In genomic region chr3:66383023-66383422, GRCh38 we compare ENCODE assay signal across 15 cellular contexts.
DNase-seq lines count a peak whose midpoint lies in the region; ATAC-seq and TF ChIP-seq lines count a peak whose summit lies in the region.
"Had no signal": no experiment of that assay in that cellular context is flagged by ENCODE, and none has a peak within 500 bp of the region (broad histone marks: within the 10 kb centered on the region; RNA-seq: fewer than 3 reads in every experiment).

No MANE protein-coding gene starts in this region.

- WGBS in neuronal stem cell (ENCODE audit: extremely low coverage in 2 of 2, insufficient read length in 2 of 2, insufficient replicate concordance in 1 of 2), 2 donors = no CpG with 5 or more reads among the region's 18 CpGs
- 97 to 100% (median 98%) methylated on average over 13 to 18 of the region's 18 CpGs for WGBS in adrenal gland, 4 donors

- peak overlapping the region; percentile 85 for H3K14ac ChIP-seq in neuronal stem cell (ENCODE audit: low read length)

- TF ChIP-seq POLR2A in vagina (IDR thresholded peaks at IDR 0.05) = no peak
- no peak for TF ChIP-seq POLR2A in adrenal gland (IDR thresholded peaks at IDR 0.05)

- H3K36me3 ChIP-seq in neuronal stem cell (replicated peaks in 1 of 2; ENCODE audit: control insufficient read depth in 2 of 2, insufficient read depth in 2 of 2, low read length in 2 of 2) (peaks cover 76 to 98% of the 10 kb centered on the region in 2 donors), vagina (peaks cover 0 to 78% of the 10 kb centered on the region in 2 donors), adrenal gland (replicated peaks in 1 of 2) (peaks cover 0 to 50% of the 10 kb centered on the region in 2 donors)

- intact Hi-C loops in natural killer cell (cut with micrococcal nuclease) (no loop called here), vagina (cut with DNase I) (no loop called here), adrenal gland (cut with DNase I) (no loop called here)

- H3K18ac ChIP-seq in neuronal stem cell (ENCODE audit: low read length) = peak overlapping the region; percentile 73

- H2BK120ac ChIP-seq in neuronal stem cell (ENCODE audit: low read depth, low read length) = no peak overlapping the region

- no peak overlapping the region for H2BK5ac ChIP-seq in neuronal stem cell (ENCODE audit: low read length)

- peak overlapping the region in 1 of 2 donors; percentile 32 for H3K4me3 ChIP-seq in neuronal stem cell (ENCODE audit: low read length in 2 of 2)
- H3K4me3 ChIP-seq in vagina = no peak overlapping the region
- no peak overlapping the region for H3K4me3 ChIP-seq in adrenal gland
- H3K4me3 ChIP-seq: BLaER1 treated with 17β-estradiol and CSF1 and Interleukin-3, amounts not matched to agents 10 nM and 100 nM; GM23248 had no signal

- no peaks in the 10 kb centered on the region for H3K9me3 Mint-ChIP-seq in natural killer cell treated with Interleukin-12 subunit alpha and Interleukin-12 subunit beta and Interleukin-15 and Interleukin-18, amount 100 ng/mL, for 72 hours
- H3K9me3 Mint-ChIP-seq in natural killer cell (peaks cover 0 to under 1% of the 10 kb centered on the region in 2 donors), nephron progenitor cell (peaks cover 24% of the 10 kb centered on the region)
- H3K9me3 Mint-ChIP-seq: CD4-positive, CD25-positive, alpha-beta regulatory T cell; H9 had no signal

- H2BK12ac ChIP-seq in neuronal stem cell (ENCODE audit: low read length) = no peak overlapping the region

- H2AFZ ChIP-seq in neuronal stem cell (ENCODE audit: low read length) = no peak overlapping the region
- H2AFZ ChIP-seq: GM23248 had no signal

- H4K8ac ChIP-seq in neuronal stem cell (ENCODE audit: low read depth, low read length) = peak overlapping the region; percentile 19

- H3K79me1 ChIP-seq in neuronal stem cell (ENCODE audit: low read depth, low read length) = peaks cover 8% of the 10 kb centered on the region

- H3K4me1 ChIP-seq in neuronal stem cell (ENCODE audit: control insufficient read depth in 2 of 2, insufficient read depth in 1 of 2, low read depth in 1 of 2, low read length in 2 of 2) = peaks cover 0 to 4% of the 10 kb centered on the region in 2 donors
- H3K4me1 ChIP-seq in vagina = no peaks in the 10 kb centered on the region
- no peaks in the 10 kb centered on the region for H3K4me1 ChIP-seq in adrenal gland (replicated peaks in 1 of 2)

- H3K27me3 Mint-ChIP-seq in natural killer cell treated with Interleukin-12 subunit alpha and Interleukin-12 subunit beta and Interleukin-15 and Interleukin-18, amount 100 ng/mL, for 72 hours = no peaks in the 10 kb centered on the region
- H3K27me3 Mint-ChIP-seq in natural killer cell (ENCODE audit: low read depth in 2 of 2) (no peaks in the 10 kb centered on the region), nephron progenitor cell (ENCODE audit: low read depth, poor library complexity) (no peaks in the 10 kb centered on the region)
- H3K27me3 Mint-ChIP-seq: CD4-positive, CD25-positive, alpha-beta regulatory T cell had no signal

- H3K9me3 ChIP-seq in neuronal stem cell (replicated peaks in 1 of 2; ENCODE audit: control insufficient read depth in 2 of 2, insufficient read depth in 1 of 2, low read depth in 1 of 2, low read length in 2 of 2) = peaks cover 6 to 27% of the 10 kb centered on the region in 2 donors
- no peaks in the 10 kb centered on the region for H3K9me3 ChIP-seq in vagina
- no peaks in the 10 kb centered on the region for H3K9me3 ChIP-seq in adrenal gland (replicated peaks in 1 of 3)

- peak overlapping the region; percentile 36 for H3K9ac ChIP-seq in neuronal stem cell (ENCODE audit: low read depth, low read length, poor library complexity)
- H3K9ac ChIP-seq: BLaER1 treated with 17β-estradiol and CSF1 and Interleukin-3, amounts not matched to agents 10 nM and 100 nM; GM23248 had no signal

- H3K4me3 Mint-ChIP-seq in natural killer cell treated with Interleukin-12 subunit alpha and Interleukin-12 subunit beta and Interleukin-15 and Interleukin-18, amount 100 ng/mL, for 72 hours = no peak overlapping the region
- no peak overlapping the region for H3K4me3 Mint-ChIP-seq in natural killer cell
- no peak overlapping the region for H3K4me3 Mint-ChIP-seq in nephron progenitor cell
- H3K4me3 Mint-ChIP-seq: CD4-positive, CD25-positive, alpha-beta regulatory T cell; H9 had no signal

- no peak overlapping the region for H2AK5ac ChIP-seq in neuronal stem cell (ENCODE audit: low read depth, low read length)

- no peak overlapping the region for H3K27ac ChIP-seq in neuronal stem cell (replicated peaks; ENCODE audit: low read length)
- H3K27ac ChIP-seq in vagina = no peak overlapping the region
- no peak overlapping the region for H3K27ac ChIP-seq in adrenal gland
- H3K27ac ChIP-seq: BLaER1 treated with 17β-estradiol and CSF1 and Interleukin-3, amounts not matched to agents 10 nM and 100 nM; GM23248 had no signal

- no peak overlapping the region for H3K4ac ChIP-seq in neuronal stem cell (ENCODE audit: low read length)

- ATAC-seq in natural killer cell treated with Interleukin-12 subunit alpha and Interleukin-12 subunit beta and Interleukin-15 and Interleukin-18, amount 100 ng/mL, for 72 hours = peak; percentile 19 to 43
- ATAC-seq in natural killer cell (no peak), esophagus mucosa (peak; percentile 18)

- no peak for DNase-seq in natural killer cell treated with Interleukin-12 subunit alpha and Interleukin-12 subunit beta and Interleukin-15 and Interleukin-18, amount 100 ng/mL, for 72 hours (ENCODE audit: low spot score)
- DNase-seq in natural killer cell (no peak), neuronal stem cell (ENCODE audit: low spot score) (no peak), vagina (ENCODE audit: extremely low spot score in 2 of 2) (peak; percentile 78 to 81), nephron progenitor cell (no peak), ecto neural progenitor cell (ENCODE audit: low spot score) (no peak), adrenal gland (no peak)
- DNase-seq: 8988T; CD4-positive, CD25-positive, alpha-beta regulatory T cell; DMS53; GF-D8; GM23248 had no signal

- H3K36me3 Mint-ChIP-seq in natural killer cell treated with Interleukin-12 subunit alpha and Interleukin-12 subunit beta and Interleukin-15 and Interleukin-18, amount 100 ng/mL, for 72 hours = peaks cover 20% of the 10 kb centered on the region
- H3K36me3 Mint-ChIP-seq in natural killer cell (peaks cover 12% of the 10 kb centered on the region), nephron progenitor cell (ENCODE audit: low read depth) (peaks cover 87% of the 10 kb centered on the region)

- H3K4me2 ChIP-seq in neuronal stem cell (ENCODE audit: insufficient read depth, low read length, poor library complexity, severe bottlenecking) = no peak overlapping the region
- H3K4me2 ChIP-seq: BLaER1 treated with 17β-estradiol and CSF1 and Interleukin-3, amounts not matched to agents 10 nM and 100 nM had no signal

- H3K27ac Mint-ChIP-seq in natural killer cell treated with Interleukin-12 subunit alpha and Interleukin-12 subunit beta and Interleukin-15 and Interleukin-18, amount 100 ng/mL, for 72 hours = no peak overlapping the region
- no peak overlapping the region for H3K27ac Mint-ChIP-seq in natural killer cell
- no peak overlapping the region for H3K27ac Mint-ChIP-seq in nephron progenitor cell

- no peak overlapping the region for H2BK15ac ChIP-seq in neuronal stem cell (ENCODE audit: low read length)

- no peak overlapping the region for H4K91ac ChIP-seq in neuronal stem cell (ENCODE audit: low read depth, low read length, poor library complexity)

- TF ChIP-seq CTCF in natural killer cell (IDR thresholded peaks at IDR 0.05) = no peak
- no peak for TF ChIP-seq CTCF in vagina (IDR thresholded peaks at IDR 0.05)
- no peak for TF ChIP-seq CTCF in nephron progenitor cell (IDR thresholded peaks at IDR 0.05)
- TF ChIP-seq CTCF in adrenal gland (IDR thresholded peaks at IDR 0.05) = no peak

- H3K27me3 ChIP-seq in neuronal stem cell (ENCODE audit: control insufficient read depth in 3 of 3, insufficient read depth in 3 of 3, low read depth in 1 of 3, low read length in 3 of 3) = no peaks in the 10 kb centered on the region
- no peaks in the 10 kb centered on the region for H3K27me3 ChIP-seq in vagina
- no peaks in the 10 kb centered on the region for H3K27me3 ChIP-seq in adrenal gland
- H3K27me3 ChIP-seq: BLaER1 treated with 17β-estradiol and CSF1 and Interleukin-3, amounts not matched to agents 10 nM and 100 nM had no signal

- H3K4me1 Mint-ChIP-seq in natural killer cell treated with Interleukin-12 subunit alpha and Interleukin-12 subunit beta and Interleukin-15 and Interleukin-18, amount 100 ng/mL, for 72 hours (ENCODE audit: low read depth in 2 of 2) = peaks cover 2 to 6% of the 10 kb centered on the region in 2 donors
- H3K4me1 Mint-ChIP-seq in natural killer cell (peaks cover 4 to 11% of the 10 kb centered on the region in 2 donors), nephron progenitor cell (peaks cover 5% of the 10 kb centered on the region)

- peak overlapping the region; percentile 48 for H3K23ac ChIP-seq in neuronal stem cell (ENCODE audit: low read depth, low read length, poor library complexity)

Comparison
In these comparisons a context has a peak if more than half of its experiments do, and no peak if none do; other contexts are left out.
1. ATAC-seq: peak in natural killer cell treated with Interleukin-12 subunit alpha and Interleukin-12 subunit beta and Interleukin-15 and Interleukin-18, amount 100 ng/mL, for 72 hours (2 of 2) and esophagus mucosa (single experiment); none in natural killer cell (0 of 3).
2. DNase-seq: peak in vagina (2 of 2); none in natural killer cell treated with Interleukin-12 subunit alpha and Interleukin-12 subunit beta and Interleukin-15 and Interleukin-18, amount 100 ng/mL, for 72 hours (single experiment), natural killer cell (single experiment), neuronal stem cell (single experiment), nephron progenitor cell (single experiment), ecto neural progenitor cell (single experiment) and adrenal gland (0 of 7).